Comparison of ENCODE assay signal across 11 cellular contexts in the genomic region with DNA sequence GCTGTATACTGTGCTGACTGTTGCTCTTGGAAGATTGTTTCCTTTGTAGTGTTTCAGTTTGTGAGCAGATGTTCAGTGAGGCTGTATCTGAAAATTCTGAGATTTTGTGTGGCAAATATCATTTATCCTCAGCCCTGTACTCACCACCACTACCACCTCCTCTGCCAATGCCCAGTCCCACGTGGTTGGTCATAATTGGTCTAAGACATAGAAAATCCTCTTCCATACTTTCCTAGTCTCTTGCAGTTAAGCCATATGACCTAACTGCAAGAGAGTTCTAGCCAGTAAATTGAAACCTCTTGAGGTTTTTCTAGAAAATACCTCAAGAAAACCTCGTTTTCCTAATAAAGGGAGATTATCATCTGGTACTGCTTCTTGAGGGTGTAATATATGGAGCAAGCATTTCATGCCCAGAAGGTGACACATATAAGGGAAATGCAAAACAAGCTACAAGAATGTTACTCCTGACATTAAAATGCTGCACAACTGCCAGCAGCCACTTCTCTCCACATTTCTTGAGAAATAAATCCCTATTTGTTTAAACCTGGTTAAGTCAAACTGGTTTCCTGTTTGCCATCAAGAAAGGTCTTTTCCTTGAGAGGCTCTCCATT. TPM values are rescaled to one million over a fixed set of nuclear protein-coding genes. Genes with fewer than 3 reads are reported as not detected.
A peak's percentile ranks its signal among the peaks of the same experiment; 100 is the strongest.
DNase-seq lines count a peak whose midpoint lies in the region; FAIRE-seq and TF ChIP-seq lines count a peak whose summit lies in the region.
"Had no signal": no experiment of that assay in that cellular context is flagged by ENCODE, and none has a peak within 500 bp of the region (broad histone marks: within the 10 kb centered on the region; RNA-seq: fewer than 3 reads in every experiment).

No MANE protein-coding gene starts in this region.

- no peaks in the 10 kb centered on the region for H3K27me3 Mint-ChIP-seq in activated T-helper 2 cell treated with anti-CD3 and anti-CD28 coated beads, Interferon-gamma antibody, Interleukin-2, Interleukin-4, amounts not matched to agents 10 μg/mL and 5 μg/mL and 100 μg/mL, durations not matched to agents 14 hours and 24 hours and 36 hours (ENCODE audit: low read depth)

- peak overlapping the region; percentile 31 for H3K4me3 Mint-ChIP-seq in activated T-helper 2 cell treated with anti-CD3 and anti-CD28 coated beads, Interferon-gamma antibody, Interleukin-2, Interleukin-4, amounts not matched to agents 10 μg/mL and 5 μg/mL and 100 μg/mL, durations not matched to agents 14 hours and 24 hours and 36 hours (ENCODE audit: low read depth)

- peaks cover 0 to 4% of the 10 kb centered on the region in 2 donors for H3K4me1 ChIP-seq in small intestine (ENCODE audit: control insufficient read depth in 2 of 2, insufficient read depth in 1 of 2, low read depth in 1 of 2, low read length in 1 of 2)

- peaks cover 70% of the 10 kb centered on the region for H3K4me1 Mint-ChIP-seq in activated T-helper 2 cell treated with anti-CD3 and anti-CD28 coated beads, Interferon-gamma antibody, Interleukin-2, Interleukin-4, amounts not matched to agents 10 μg/mL and 5 μg/mL and 100 μg/mL, durations not matched to agents 14 hours and 24 hours and 36 hours (ENCODE audit: low read depth)

- H3K4me3 ChIP-seq in AG04449 (ENCODE audit: low read depth, low read length) (no peak overlapping the region), small intestine (ENCODE audit: low read depth in 1 of 2, low read length in 2 of 2) (no peak overlapping the region)
- H3K4me3 ChIP-seq: heart right ventricle, skin epidermis had no signal

- no peaks in the 10 kb centered on the region for H3K27me3 ChIP-seq in small intestine (ENCODE audit: control insufficient read depth in 2 of 2, insufficient read depth in 2 of 2, low read length in 2 of 2)
- H3K27me3 ChIP-seq: heart right ventricle had no signal

- CTCF ChIA-PET in AG04449 (lab: Yijun Ruan, JAX): no interaction called here

- H3K27ac Mint-ChIP-seq in activated T-helper 2 cell treated with anti-CD3 and anti-CD28 coated beads, Interferon-gamma antibody, Interleukin-2, Interleukin-4, amounts not matched to agents 10 μg/mL and 5 μg/mL and 100 μg/mL, durations not matched to agents 14 hours and 24 hours and 36 hours: peak overlapping the region; percentile 85

- H3K9me3 ChIP-seq in small intestine (ENCODE audit: control insufficient read depth, low read depth): no peaks in the 10 kb centered on the region
- H3K9me3 ChIP-seq: heart right ventricle had no signal

- H3K36me3 Mint-ChIP-seq in activated T-helper 2 cell treated with anti-CD3 and anti-CD28 coated beads, Interferon-gamma antibody, Interleukin-2, Interleukin-4, amounts not matched to agents 10 μg/mL and 5 μg/mL and 100 μg/mL, durations not matched to agents 14 hours and 24 hours and 36 hours (ENCODE audit: low read depth): peaks cover 89% of the 10 kb centered on the region

- WGBS in small intestine, 3 donors: 63 to 68% (median 65%) methylated on average over 2 of the region's 2 CpGs

- POLR2A ChIA-PET in AG04449 (lab: Yijun Ruan, JAX): no interaction called here

- peaks cover 0 to 2% of the 10 kb centered on the region in 2 donors for H3K36me3 ChIP-seq in small intestine (ENCODE audit: control insufficient read depth in 2 of 2, insufficient read depth in 2 of 2, low read length in 2 of 2)

- H3K27ac ChIP-seq in small intestine (ENCODE audit: low read depth in 1 of 2, low read length in 1 of 2): peak overlapping the region in 1 of 2 donors; percentile 24
- H3K27ac ChIP-seq: heart right ventricle had no signal

- peak; percentile 94 for DNase-seq in AG04449 (ENCODE audit: low read depth, low spot score)
- DNase-seq in HCEC 1CT: peak; percentile 69
- no peak for DNase-seq in activated T-helper 2 cell treated with anti-CD3 and anti-CD28 coated beads, Interferon-gamma antibody, Interleukin-2, Interleukin-4, amounts not matched to agents 10 μg/mL and 5 μg/mL and 100 μg/mL, durations not matched to agents 14 hours and 24 hours and 36 hours (ENCODE audit: low spot score)
- peak; percentile 91 for DNase-seq in iris pigment epithelial cell (ENCODE audit: low read depth)
- DNase-seq in NCI-H2107 (lab: John Stamatoyannopoulos, UW): no peak
- no peak for DNase-seq in small intestine
- no peak for DNase-seq in SW 1271 (lab: John Stamatoyannopoulos, UW)
- no peak for DNase-seq in GM10266 (ENCODE audit: extremely low spot score)
- DNase-seq: heart right ventricle, NCI-H187 treated with DMSO at 0.1 percent for 48 hours had no signal

- no peak for TF ChIP-seq CTCF in AG04449 (IDR thresholded peaks at IDR 0.05; ENCODE audit: insufficient read depth, low read length, missing control alignments)
- TF ChIP-seq CTCF in GM10266 (IDR thresholded peaks at IDR 0.05; ENCODE audit: control insufficient read depth, insufficient read depth, low read depth, missing control alignments): no peak

- intact Hi-C loops in activated T-helper 2 cell treated with anti-CD3 and anti-CD28 coated beads, Interferon-gamma antibody, Interleukin-2, Interleukin-4, amounts not matched to agents 10 μg/mL and 5 μg/mL and 100 μg/mL, durations not matched to agents 14 hours and 24 hours and 36 hours (cut with micrococcal nuclease): loop anchor here (1.0 kb wide), 1 partner anchor 33 kb away; a partner anchor contains a TSS

- H3K9me3 Mint-ChIP-seq in activated T-helper 2 cell treated with anti-CD3 and anti-CD28 coated beads, Interferon-gamma antibody, Interleukin-2, Interleukin-4, amounts not matched to agents 10 μg/mL and 5 μg/mL and 100 μg/mL, durations not matched to agents 14 hours and 24 hours and 36 hours: no peaks in the 10 kb centered on the region

- no peak for FAIRE-seq in small intestine (lab: Jason Lieb, UNC)

RNA-seq across cellular contexts. Expression of a gene that starts 32.8 kb away (rescaled TPM):
- 162 and 173 TPM in 2 replicates for total RNA-seq in activated T-helper 2 cell treated with anti-CD3 and anti-CD28 coated beads, Interferon-gamma antibody, Interleukin-2, Interleukin-4, amounts not matched to agents 10 μg/mL and 5 μg/mL and 100 μg/mL, durations not matched to agents 14 hours and 24 hours and 36 hours
- 10 to 100 TPM in 2 of 3 donors, 1 to 10 TPM in 1; 7.8 to 32.1 (median 10.8) TPM for polyA plus RNA-seq in small intestine

RNA-seq across cellular contexts. Expression of a gene that starts 32.9 kb away (rescaled TPM):
- total RNA-seq in activated T-helper 2 cell treated with anti-CD3 and anti-CD28 coated beads, Interferon-gamma antibody, Interleukin-2, Interleukin-4, amounts not matched to agents 10 μg/mL and 5 μg/mL and 100 μg/mL, durations not matched to agents 14 hours and 24 hours and 36 hours: 28.0 and 29.4 TPM in 2 replicates
- 10 to 100 TPM; 10.1 to 13.9 (median 11.6) TPM for polyA plus RNA-seq in small intestine

RNA-seq across cellular contexts. Expression of a gene that starts 49.5 kb away (rescaled TPM):
- 71.7 and 80.4 TPM in 2 replicates for total RNA-seq in activated T-helper 2 cell treated with anti-CD3 and anti-CD28 coated beads, Interferon-gamma antibody, Interleukin-2, Interleukin-4, amounts not matched to agents 10 μg/mL and 5 μg/mL and 100 μg/mL, durations not matched to agents 14 hours and 24 hours and 36 hours
- 1 to 10 TPM; 7.3 to 9.1 (median 8.7) TPM for polyA plus RNA-seq in small intestine

Comparison
In these comparisons a context has a peak if more than half of its experiments do, and no peak if none do; other contexts are left out.
1. DNase-seq: peak in AG04449 (single experiment), HCEC 1CT (single experiment) and iris pigment epithelial cell (single experiment); none in activated T-helper 2 cell treated with anti-CD3 and anti-CD28 coated beads, Interferon-gamma antibody, Interleukin-2, Interleukin-4, amounts not matched to agents 10 μg/mL and 5 μg/mL and 100 μg/mL, durations not matched to agents 14 hours and 24 hours and 36 hours (single experiment), NCI-H2107 (single experiment), small intestine (single experiment), SW 1271 (0 of 2) and GM10266 (single experiment).